20 cellular contexts compared by ENCODE assay signal in genomic region chr7:35908305-35909223, GRCh38.
DNase-seq lines count a peak whose midpoint lies in the region; ATAC-seq and TF ChIP-seq lines count a peak whose summit lies in the region.
"Had no signal": no experiment of that assay in that cellular context is flagged by ENCODE, and none has a peak within 500 bp of the region (broad histone marks: within the 10 kb centered on the region; RNA-seq: fewer than 3 reads in every experiment).

No MANE protein-coding gene starts in this region.

- no CpG with 5 or more reads among the region's 11 CpGs for WGBS in H9 (ENCODE audit: extremely low coverage, insufficient read length, low lambda C conversion rate)
- WGBS in neuronal stem cell (ENCODE audit: extremely low coverage in 2 of 2, insufficient read length in 2 of 2, insufficient replicate concordance in 1 of 2), 2 donors = no CpG with 5 or more reads among the region's 11 CpGs
- 55% methylated on average over 7 of the region's 11 CpGs for WGBS in right lobe of liver (ENCODE audit: insufficient coverage, low coverage, low lambda C conversion rate, missing lambda C conversion rate)

- H4K20me1 ChIP-seq in H9 (ENCODE audit: control insufficient read depth, insufficient read depth, insufficient read length) (no peaks in the 10 kb centered on the region), osteoblast (ENCODE audit: insufficient read depth, low read length) (peaks cover 4% of the 10 kb centered on the region)

- no peak overlapping the region for H3K4me2 ChIP-seq in H9 (ENCODE audit: insufficient read depth, insufficient read length, low read length)
- H3K4me2 ChIP-seq in neuronal stem cell (ENCODE audit: insufficient read depth, low read length, poor library complexity, severe bottlenecking) = peak overlapping the region; percentile 11
- no peak overlapping the region for H3K4me2 ChIP-seq in osteoblast (ENCODE audit: insufficient read depth, low read length)

- TF ChIP-seq CTCF in H9 (conservative IDR thresholded peaks at IDR 0.05) (no peak), endothelial cell (IDR thresholded peaks at IDR 0.05; ENCODE audit: unreplicated experiment) (no peak), osteoblast (IDR thresholded peaks at IDR 0.05; ENCODE audit: extremely low read depth, low read depth, low read length) (no peak), right lobe of liver (IDR thresholded peaks at IDR 0.05) (no peak)

- H3K27me3 Mint-ChIP-seq in H9 (ENCODE audit: low read depth) (no peaks in the 10 kb centered on the region; the same call in 1 of the 2 replicates), endothelial cell (ENCODE audit: unreplicated experiment) (no peaks in the 10 kb centered on the region)

- no peak overlapping the region for H2BK15ac ChIP-seq in H9 (ENCODE audit: low read depth, low read length)
- H2BK15ac ChIP-seq in neuronal stem cell (ENCODE audit: low read length) = no peak overlapping the region

- H3K9me3 ChIP-seq in H9 (ENCODE audit: control insufficient read depth, low read depth, low read length) (no peaks in the 10 kb centered on the region), neuronal stem cell (replicated peaks in 1 of 2; ENCODE audit: control insufficient read depth in 2 of 2, insufficient read depth in 1 of 2, low read depth in 1 of 2, low read length in 2 of 2) (no peaks in the 10 kb centered on the region), osteoblast (ENCODE audit: low read depth, low read length) (no peaks in the 10 kb centered on the region), right lobe of liver (no peaks in the 10 kb centered on the region)
- H3K9me3 ChIP-seq: heart left ventricle, upper lobe of right lung had no signal

- no peak overlapping the region for H3T11ph ChIP-seq in H9 (ENCODE audit: low read length)

- peaks cover 0 to 27% of the 10 kb centered on the region in 2 donors for H3K36me3 ChIP-seq in neuronal stem cell (replicated peaks in 1 of 2; ENCODE audit: control insufficient read depth in 2 of 2, insufficient read depth in 2 of 2, low read length in 2 of 2)
- H3K36me3 ChIP-seq in osteoblast (ENCODE audit: insufficient read depth, low read length) = no peaks in the 10 kb centered on the region
- peaks cover 0 to 18% (median 0%) of the 10 kb centered on the region in 4 donors for H3K36me3 ChIP-seq in right lobe of liver
- H3K36me3 ChIP-seq: WERI-Rb-1 had no signal

- H3K4me1 Mint-ChIP-seq in H9 (peaks cover 22 to 26% of the 10 kb centered on the region in 2 experiments), endothelial cell (ENCODE audit: unreplicated experiment) (peaks cover 11% of the 10 kb centered on the region)

- H3K79me2 ChIP-seq in H9 (ENCODE audit: insufficient read depth, low read length) (no peaks in the 10 kb centered on the region), osteoblast (ENCODE audit: insufficient read depth, low read length) (no peaks in the 10 kb centered on the region)

- H3K27ac ChIP-seq in H9 (ENCODE audit: insufficient read length, low read depth, low read length) = no peak overlapping the region
- no peak overlapping the region for H3K27ac ChIP-seq in neuronal stem cell (replicated peaks; ENCODE audit: low read length)
- no peak overlapping the region for H3K27ac ChIP-seq in osteoblast (ENCODE audit: low read depth, low read length)
- no peak overlapping the region for H3K27ac ChIP-seq in right lobe of liver
- H3K27ac ChIP-seq: upper lobe of right lung, WERI-Rb-1 had no signal

- no peak overlapping the region for H4K91ac ChIP-seq in H9 (ENCODE audit: insufficient read length, low read depth, low read length)
- H4K91ac ChIP-seq in neuronal stem cell (ENCODE audit: low read depth, low read length, poor library complexity) = no peak overlapping the region

- intact Hi-C loops in right lobe of liver (cut with DNase I) = loop anchor here (5.0 to 10.0 kb wide), 2 partner anchors 194 to 201 kb away; no protein-coding TSS in a partner anchor

- H3K27me3 ChIP-seq in H9 (ENCODE audit: insufficient read depth, low read length) = no peaks in the 10 kb centered on the region
- H3K27me3 ChIP-seq in neuronal stem cell (ENCODE audit: control insufficient read depth in 3 of 3, insufficient read depth in 3 of 3, low read depth in 1 of 3, low read length in 3 of 3) = no peaks in the 10 kb centered on the region
- H3K27me3 ChIP-seq in osteoblast (ENCODE audit: insufficient read depth, low read length) = no peaks in the 10 kb centered on the region
- no peaks in the 10 kb centered on the region for H3K27me3 ChIP-seq in right lobe of liver
- H3K27me3 ChIP-seq: heart left ventricle, upper lobe of right lung had no signal

- no peak for TF ChIP-seq POLR2A in right lobe of liver (IDR thresholded peaks at IDR 0.05)

- H2BK20ac ChIP-seq in H9 (ENCODE audit: low read depth, low read length, poor library complexity, severe bottlenecking) = no peak overlapping the region

- H3K14ac ChIP-seq in H9 (ENCODE audit: insufficient read depth, low read length) (no peak overlapping the region), neuronal stem cell (ENCODE audit: low read length) (no peak overlapping the region)

- no peak overlapping the region for H3K9ac ChIP-seq in H9 (ENCODE audit: extremely low read depth, insufficient read length, low read length)
- no peak overlapping the region for H3K9ac ChIP-seq in neuronal stem cell (ENCODE audit: low read depth, low read length, poor library complexity)

- H2BK5ac ChIP-seq in H9 (ENCODE audit: insufficient read length, low read length) (no peak overlapping the region), neuronal stem cell (ENCODE audit: low read length) (no peak overlapping the region)

- 0 out of 2 replicates have a peak, but pooled peaks cover 3% of the 10 kb centered on the region for H3K4me1 ChIP-seq in H9 (ENCODE audit: insufficient read depth, low read length)
- H3K4me1 ChIP-seq in neuronal stem cell (ENCODE audit: control insufficient read depth in 2 of 2, insufficient read depth in 1 of 2, low read depth in 1 of 2, low read length in 2 of 2) = peaks cover 2 to 5% of the 10 kb centered on the region in 2 donors
- no peaks in the 10 kb centered on the region for H3K4me1 ChIP-seq in osteoblast (ENCODE audit: insufficient read depth, low read length)
- no peaks in the 10 kb centered on the region for H3K4me1 ChIP-seq in right lobe of liver
- H3K4me1 ChIP-seq: upper lobe of right lung had no signal

- peak in 9 of 14 donors; percentile 4 to 67 (median 29) for DNase-seq in C1 segment of cervical spinal cord (lab: John Stamatoyannopoulos, UW)
- no peak for DNase-seq in H9
- no peak for DNase-seq in endothelial cell (ENCODE audit: low spot score)
- DNase-seq in neuronal stem cell (ENCODE audit: low spot score) = no peak
- DNase-seq in activated CD8-positive, alpha-beta memory T cell treated with anti-CD3 and anti-CD28 coated beads for 24 hours = no peak
- no peak for DNase-seq in osteoblast (ENCODE audit: insufficient read length, low spot score, missing footprints)
- DNase-seq in right lobe of liver = no peak
- DNase-seq in activated CD4-positive, alpha-beta T cell treated with anti-CD3 and anti-CD28 coated beads for 4 hours = no peak
- DNase-seq: activated naive CD4-positive, alpha-beta T cell treated with anti-CD3 and anti-CD28 coated beads, Interleukin-2, amount 50 U/mL, for 16 hours; AML-193; DMS79; erythroblast; left colon; NCI-H1694 treated with DMSO at 0.1 percent for 48 hours; NCI-H510A treated with DMSO at 0.1 percent for 48 hours; stimulated activated CD4-positive, alpha-beta T cell treated with anti-CD3 and anti-CD28 coated beads, Interleukin-4, amount 100 ng/mL, for 1 hour; SW 1271; upper lobe of right lung; WERI-Rb-1 had no signal

- H4K5ac ChIP-seq in H9 (ENCODE audit: insufficient read length, low read depth, low read length) = no peak overlapping the region

- no peak overlapping the region for H3K4me3 ChIP-seq in neuronal stem cell (ENCODE audit: low read length in 2 of 2)
- no peak overlapping the region for H3K4me3 ChIP-seq in osteoblast (ENCODE audit: insufficient read depth, low read length)
- no peak overlapping the region for H3K4me3 ChIP-seq in right lobe of liver
- H3K4me3 ChIP-seq: heart left ventricle, upper lobe of right lung had no signal

- no peak for ATAC-seq in right lobe of liver
- ATAC-seq: left colon, upper lobe of right lung had no signal

- H3K56ac ChIP-seq in H9 (ENCODE audit: insufficient read length, low read depth, low read length) = no peak overlapping the region

- no peaks in the 10 kb centered on the region for H3K23me2 ChIP-seq in H9 (ENCODE audit: insufficient read length, low read depth, low read length, poor library complexity, severe bottlenecking)

- H3K4me3 Mint-ChIP-seq in H9 = peak overlapping the region in 1 of 2 experiments; percentile 2; a peak in 1 of 5 replicates
- H3K4me3 Mint-ChIP-seq in endothelial cell (ENCODE audit: unreplicated experiment) = no peak overlapping the region

- H2BK12ac ChIP-seq in H9 (ENCODE audit: insufficient read length, low read depth, low read length) (no peak overlapping the region), neuronal stem cell (ENCODE audit: low read length) (no peak overlapping the region)

- peaks cover 22 to 23% of the 10 kb centered on the region in 2 experiments for H3K9me3 Mint-ChIP-seq in H9
- H3K9me3 Mint-ChIP-seq in endothelial cell (ENCODE audit: unreplicated experiment) = no peaks in the 10 kb centered on the region

- H3K4ac ChIP-seq in H9 (ENCODE audit: low read depth, low read length) (no peak overlapping the region), neuronal stem cell (ENCODE audit: low read length) (no peak overlapping the region)

- H3K79me1 ChIP-seq in H9 (ENCODE audit: insufficient read depth, low read depth, low read length, poor library complexity, severe bottlenecking) = no peaks in the 10 kb centered on the region
- H3K79me1 ChIP-seq in neuronal stem cell (ENCODE audit: low read depth, low read length) = no peaks in the 10 kb centered on the region

- H3K23ac ChIP-seq in H9 (ENCODE audit: insufficient read length, low read depth, low read length) (no peak overlapping the region), neuronal stem cell (ENCODE audit: low read depth, low read length, poor library complexity) (no peak overlapping the region)

- H2AK5ac ChIP-seq in H9 (ENCODE audit: insufficient read length, low read length) (no peak overlapping the region), neuronal stem cell (ENCODE audit: low read depth, low read length) (no peak overlapping the region)

- H3K36me3 Mint-ChIP-seq in H9 (ENCODE audit: insufficient read depth in 1 of 3, low read depth in 3 of 3) (peaks cover 15 to 31% (median 30%) of the 10 kb centered on the region in 3 experiments), endothelial cell (ENCODE audit: low read depth, unreplicated experiment) (peaks cover 25% of the 10 kb centered on the region)

- H2BK120ac ChIP-seq in H9 (ENCODE audit: low read depth, low read length, poor library complexity, severe bottlenecking) (no peak overlapping the region), neuronal stem cell (ENCODE audit: low read depth, low read length) (no peak overlapping the region)

- H3K18ac ChIP-seq in H9 (ENCODE audit: insufficient read length, low read depth, low read length) (no peak overlapping the region), neuronal stem cell (ENCODE audit: low read length) (no peak overlapping the region)

- H3K27ac Mint-ChIP-seq in H9 (peak overlapping the region in 2 of 3 experiments; percentile 31 to 83; a peak in 3 of 7 replicates), endothelial cell (ENCODE audit: unreplicated experiment) (peak overlapping the region; percentile 41)

- no peak overlapping the region for H4K8ac ChIP-seq in H9 (replicated peaks; ENCODE audit: insufficient read length, low read depth, low read length)
- H4K8ac ChIP-seq in neuronal stem cell (ENCODE audit: low read depth, low read length) = no peak overlapping the region

- H2AFZ ChIP-seq in H9 (ENCODE audit: low read length) (no peak overlapping the region), neuronal stem cell (ENCODE audit: low read length) (no peak overlapping the region), osteoblast (ENCODE audit: low read length) (no peak overlapping the region)

Comparison
In these comparisons a context has a peak if more than half of its experiments do, and no peak if none do; other contexts are left out.
1. DNase-seq: peak in C1 segment of cervical spinal cord (9 of 14); none in H9 (single experiment), endothelial cell (single experiment), neuronal stem cell (single experiment), activated CD8-positive, alpha-beta memory T cell treated with anti-CD3 and anti-CD28 coated beads for 24 hours (single experiment), osteoblast (single experiment), right lobe of liver (0 of 3) and activated CD4-positive, alpha-beta T cell treated with anti-CD3 and anti-CD28 coated beads for 4 hours (0 of 2).